In genomic region chr4:41095192-41095872, GRCh38 we compare ENCODE assay signal across 29 cellular contexts.
DNase-seq lines count a peak whose midpoint lies in the region; ATAC-seq, FAIRE-seq and TF ChIP-seq lines count a peak whose summit lies in the region.
"Had no signal": no experiment of that assay in that cellular context is flagged by ENCODE, and none has a peak within 500 bp of the region (broad histone marks: within the 10 kb centered on the region; RNA-seq: fewer than 3 reads in every experiment).

No MANE protein-coding gene starts in this region.

- ATAC-seq in left ventricle myocardium superior (peak; percentile 29), HG03439 (IDR thresholded peaks at IDR 0.05; ENCODE audit: unreplicated experiment) (no peak)
- ATAC-seq: A549; CD8-positive, alpha-beta T cell; esophagus mucosa; stimulated activated naive CD8-positive, alpha-beta T cell treated with anti-CD3 and anti-CD28 coated beads, Interleukin-15, amount 100 ng/mL, for 72 hours had no signal

- H3K4me1 Mint-ChIP-seq in astrocyte (ENCODE audit: low read depth, unreplicated experiment) (peaks cover 43% of the 10 kb centered on the region), mesothelial cell of epicardium (peaks cover 38% of the 10 kb centered on the region)
- H3K4me1 Mint-ChIP-seq: activated CD4-positive, alpha-beta T cell treated with anti-CD3 and anti-CD28 coated beads, Interleukin-2, amount 10 ng/mL, durations not matched to agents 24 days and 14 days; B cell; memory B cell; stimulated activated naive CD8-positive, alpha-beta T cell treated with anti-CD3 and anti-CD28 coated beads, Interleukin-15, amount 100 ng/mL, for 72 hours had no signal

- H3K27ac ChIP-seq in astrocyte (ENCODE audit: low read depth, low read length) = peak overlapping the region; percentile 40
- H3K27ac ChIP-seq: A549, adrenal gland, prostate gland, VCaP had no signal

- H3K4me3 ChIP-seq in astrocyte (ENCODE audit: insufficient read depth, low read depth, low read length) = no peak overlapping the region
- H3K4me3 ChIP-seq: A549, adrenal gland, prostate gland, tibial artery had no signal

- no peak overlapping the region for H3K9ac ChIP-seq in astrocyte (ENCODE audit: low read length)

- DNase-seq in left ventricle myocardium superior = no peak
- DNase-seq in cardiac septum (ENCODE audit: low spot score) = no peak
- no peak for DNase-seq in astrocyte (ENCODE audit: low read depth)
- no peak for DNase-seq in mesothelial cell of epicardium (ENCODE audit: low spot score in 2 of 2, unreplicated experiment in 2 of 2)
- no peak for DNase-seq in stimulated activated CD4-positive, alpha-beta T cell treated with anti-CD3 and anti-CD28 coated beads, Interleukin-1b, Interleukin-23, amount 100 ng/mL, for 48 hours
- no peak for DNase-seq in amniotic stem cell (lab: John Stamatoyannopoulos, UW)
- no peak for DNase-seq in stimulated activated CD4-positive, alpha-beta T cell treated with anti-CD3 and anti-CD28 coated beads, Interleukin-12 subunit alpha, Interleukin-12 subunit beta, amount 100 ng/mL, for 4 hours
- DNase-seq: activated CD4-positive, alpha-beta T cell treated with anti-CD3 and anti-CD28 coated beads, Interleukin-2, amount 10 ng/mL, durations not matched to agents 24 days and 14 days; activated naive CD4-positive, alpha-beta T cell treated with Interleukin-2 at 50 U/mL for 16 hours; activated T-cell treated with anti-CD3 and anti-CD28 coated beads, Interleukin-2, amount 50 U/mL, for 48 hours; adrenal gland; CD8-positive, alpha-beta T cell; cortex of kidney; DMS 273 treated with DMSO at 0.1 percent for 48 hours; GOT3; left cardiac atrium; NCI-H1092; NCI-H187 treated with DMSO at 0.1 percent for 48 hours; NCI-H82; OCI-M1; stimulated activated naive CD8-positive, alpha-beta T cell treated with anti-CD3 and anti-CD28 coated beads, Interleukin-15, amount 100 ng/mL, for 72 hours; tibial artery had no signal

- intact Hi-C loops in left ventricle myocardium superior (cut with micrococcal nuclease) = no loop called here
- intact Hi-C loops in cardiac septum (cut with DNase I) = no loop called here

- H3K27me3 Mint-ChIP-seq in astrocyte (ENCODE audit: low read depth, unreplicated experiment) (no peaks in the 10 kb centered on the region), mesothelial cell of epicardium (ENCODE audit: low read depth) (no peaks in the 10 kb centered on the region)
- H3K27me3 Mint-ChIP-seq: activated CD4-positive, alpha-beta T cell treated with anti-CD3 and anti-CD28 coated beads, Interleukin-2, amount 10 ng/mL, durations not matched to agents 24 days and 14 days; B cell had no signal

- H2AFZ ChIP-seq in astrocyte (ENCODE audit: low read depth, low read length) = no peak overlapping the region

- no peaks in the 10 kb centered on the region for H3K9me3 ChIP-seq in astrocyte (ENCODE audit: insufficient read depth, low read depth, low read length)
- H3K9me3 ChIP-seq: A549, adrenal gland, prostate gland, tibial artery had no signal

- H3K4me2 ChIP-seq in astrocyte (ENCODE audit: low read length) = peak overlapping the region; percentile 39
- H3K4me2 ChIP-seq: A549 had no signal

- FAIRE-seq in astrocyte (lab: Jason Lieb, UNC) = no peak
- FAIRE-seq: A549 had no signal

- no peaks in the 10 kb centered on the region for H3K27me3 ChIP-seq in astrocyte (ENCODE audit: insufficient read depth, low read length)
- H3K27me3 ChIP-seq: adrenal gland, tibial artery had no signal

- H3K4me3 Mint-ChIP-seq in astrocyte (ENCODE audit: unreplicated experiment) = peak overlapping the region; percentile 1
- no peak overlapping the region for H3K4me3 Mint-ChIP-seq in mesothelial cell of epicardium
- H3K4me3 Mint-ChIP-seq: activated CD4-positive, alpha-beta T cell treated with anti-CD3 and anti-CD28 coated beads, Interleukin-2, amount 10 ng/mL, durations not matched to agents 24 days and 14 days; B cell; CD8-positive, alpha-beta T cell; memory B cell; stimulated activated naive CD8-positive, alpha-beta T cell treated with anti-CD3 and anti-CD28 coated beads, Interleukin-15, amount 100 ng/mL, for 72 hours had no signal

- TF ChIP-seq CTCF in astrocyte (IDR thresholded peaks at IDR 0.05; ENCODE audit: insufficient read depth, low read depth, low read length) (no peak), mesothelial cell of epicardium (IDR thresholded peaks at IDR 0.05; ENCODE audit: unreplicated experiment) (no peak)

- H3K79me2 ChIP-seq in astrocyte (ENCODE audit: insufficient read depth, low read length) = peaks cover 23% of the 10 kb centered on the region

- H3K27ac Mint-ChIP-seq in astrocyte (ENCODE audit: unreplicated experiment) (peak overlapping the region; percentile 82), mesothelial cell of epicardium (peak overlapping the region; percentile 12)
- H3K27ac Mint-ChIP-seq: activated CD4-positive, alpha-beta T cell treated with anti-CD3 and anti-CD28 coated beads, Interleukin-2, amount 10 ng/mL, durations not matched to agents 24 days and 14 days; B cell; CD8-positive, alpha-beta T cell; memory B cell had no signal

- H3K9me3 Mint-ChIP-seq in astrocyte (ENCODE audit: unreplicated experiment) (no peaks in the 10 kb centered on the region), mesothelial cell of epicardium (no peaks in the 10 kb centered on the region)
- H3K9me3 Mint-ChIP-seq: activated CD4-positive, alpha-beta T cell treated with anti-CD3 and anti-CD28 coated beads, Interleukin-2, amount 10 ng/mL, durations not matched to agents 24 days and 14 days; CD8-positive, alpha-beta T cell; memory B cell; stimulated activated naive CD8-positive, alpha-beta T cell treated with anti-CD3 and anti-CD28 coated beads, Interleukin-15, amount 100 ng/mL, for 72 hours had no signal

- H4K20me1 ChIP-seq in astrocyte (ENCODE audit: insufficient read depth, low read length) = peaks cover 10% of the 10 kb centered on the region

- H3K36me3 Mint-ChIP-seq in astrocyte (ENCODE audit: low read depth, unreplicated experiment) = peaks cover 11% of the 10 kb centered on the region
- no peaks in the 10 kb centered on the region for H3K36me3 Mint-ChIP-seq in mesothelial cell of epicardium
- H3K36me3 Mint-ChIP-seq: CD8-positive, alpha-beta T cell; memory B cell had no signal

- H3K4me1 ChIP-seq in astrocyte (ENCODE audit: insufficient read depth, low read length) = peaks cover 8% of the 10 kb centered on the region
- H3K4me1 ChIP-seq: A549, prostate gland had no signal

- H3K36me3 ChIP-seq in astrocyte (ENCODE audit: insufficient read depth, low read length) = no peaks in the 10 kb centered on the region
- H3K36me3 ChIP-seq: adrenal gland, prostate gland, tibial artery had no signal
